35 cellular contexts compared by ENCODE assay signal in the genomic region with DNA sequence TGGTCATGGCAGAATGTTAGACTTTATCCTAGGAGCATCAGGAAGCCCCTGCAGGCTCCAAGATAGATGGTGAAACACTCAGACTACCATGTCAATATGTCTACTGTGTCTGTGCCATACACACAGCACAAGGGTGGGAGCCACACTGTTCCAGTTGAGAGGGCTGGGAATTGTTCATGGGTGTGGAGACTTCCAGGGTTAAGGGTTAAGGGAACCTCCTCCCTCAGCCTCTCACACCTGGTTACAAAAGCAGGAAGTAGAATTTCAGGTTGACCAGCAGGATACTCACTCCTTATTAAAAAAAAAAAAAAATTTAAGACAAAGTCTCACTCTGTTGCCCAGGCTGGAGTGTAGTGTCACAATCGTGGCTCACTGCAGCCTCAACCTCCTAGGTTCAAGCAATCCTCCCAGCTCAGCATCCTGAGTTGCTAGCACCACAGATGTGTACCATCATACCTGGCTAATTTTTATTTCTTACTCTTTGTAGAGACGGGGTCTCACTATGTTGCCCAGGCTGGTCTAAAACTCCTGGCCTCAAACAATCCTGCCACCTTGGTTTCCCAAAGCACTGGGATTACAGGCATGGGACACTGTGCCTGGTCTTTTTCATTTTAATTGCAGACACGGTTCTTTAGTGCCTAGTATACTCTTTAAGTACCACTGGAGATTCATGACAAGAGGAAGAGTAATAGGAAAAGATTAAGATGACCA. TPM values are rescaled to one million over a fixed set of nuclear protein-coding genes. Genes with fewer than 3 reads are reported as not detected.
DNase-seq lines count a peak whose midpoint lies in the region; ATAC-seq, FAIRE-seq and TF ChIP-seq lines count a peak whose summit lies in the region.
"Had no signal": no experiment of that assay in that cellular context is flagged by ENCODE, and none has a peak within 500 bp of the region (broad histone marks: within the 10 kb centered on the region; RNA-seq: fewer than 3 reads in every experiment).

No MANE protein-coding gene starts in this region.

- no peak; the same call in 2 of the 3 replicates for ATAC-seq in HepG2
- ATAC-seq in right lobe of liver, result no peak
- no peak for ATAC-seq in GM21528 (IDR thresholded peaks at IDR 0.05; ENCODE audit: low FRiP score, unreplicated experiment)
- ATAC-seq: activated T-cell treated with anti-CD3 and anti-CD28 coated beads, Interleukin-2, amount 50 U/mL, for 72 hours; left cardiac atrium had no signal

- H3K27ac ChIP-seq in HepG2 (ENCODE audit: extremely low read length, insufficient read depth, low read length), result no peak overlapping the region
- H3K27ac ChIP-seq in right lobe of liver, result no peak overlapping the region
- H3K27ac ChIP-seq in hepatocyte, result peak overlapping the region; percentile 91
- H3K27ac ChIP-seq in testis, result no peak overlapping the region
- no peak overlapping the region for H3K27ac ChIP-seq in vagina
- H3K27ac ChIP-seq: esophagus muscularis mucosa, sigmoid colon had no signal

- TF ChIP-seq POLR2A in HepG2 (IDR thresholded peaks at IDR 0.05; ENCODE audit: insufficient read depth in 1 of 2, low read depth in 2 of 2, low read length in 2 of 2) (no peak), right lobe of liver (IDR thresholded peaks at IDR 0.05) (no peak), testis (IDR thresholded peaks at IDR 0.05) (no peak), vagina (IDR thresholded peaks at IDR 0.05) (no peak)

- peaks cover 30% of the 10 kb centered on the region for H3K4me1 ChIP-seq in HepG2 (ENCODE audit: insufficient read depth, low read length)
- H3K4me1 ChIP-seq in right lobe of liver, result no peaks in the 10 kb centered on the region
- peaks cover 36% of the 10 kb centered on the region for H3K4me1 ChIP-seq in hepatocyte (ENCODE audit: insufficient read depth)
- no peaks in the 10 kb centered on the region for H3K4me1 ChIP-seq in testis
- peaks cover 19% of the 10 kb centered on the region for H3K4me1 ChIP-seq in vagina
- H3K4me1 ChIP-seq: esophagus muscularis mucosa, sigmoid colon, upper lobe of right lung had no signal

- no peak overlapping the region for H3K9ac ChIP-seq in HepG2 (ENCODE audit: insufficient read depth, low read depth, low read length)

- no peaks in the 10 kb centered on the region for H3K79me2 ChIP-seq in HepG2 (ENCODE audit: insufficient read depth, low read length)
- peaks cover 31% of the 10 kb centered on the region for H3K79me2 ChIP-seq in hepatocyte

- H3K9me3 ChIP-seq in HepG2 (ENCODE audit: low read length), result peaks cover 4% of the 10 kb centered on the region; the same call in 1 of the 2 replicates
- no peaks in the 10 kb centered on the region for H3K9me3 ChIP-seq in right lobe of liver
- no peaks in the 10 kb centered on the region for H3K9me3 ChIP-seq in hepatocyte (ENCODE audit: low read depth)
- H3K9me3 ChIP-seq in testis, result no peaks in the 10 kb centered on the region
- H3K9me3 ChIP-seq in vagina, result no peaks in the 10 kb centered on the region
- H3K9me3 ChIP-seq: esophagus muscularis mucosa, upper lobe of right lung had no signal

- H4K20me1 ChIP-seq in HepG2 (ENCODE audit: insufficient read depth, low read length), result no peaks in the 10 kb centered on the region
- no peaks in the 10 kb centered on the region for H4K20me1 ChIP-seq in hepatocyte (ENCODE audit: insufficient read depth, poor library complexity, severe bottlenecking)

- no peak for TF ChIP-seq CTCF in HepG2 (CRISPR knock-in tag; IDR thresholded peaks at IDR 0.05)
- no peak for TF ChIP-seq CTCF in right lobe of liver (IDR thresholded peaks at IDR 0.05)
- no peak for TF ChIP-seq CTCF in hepatocyte (IDR thresholded peaks at IDR 0.05; ENCODE audit: poor library complexity)
- no peak for TF ChIP-seq CTCF in nephron progenitor cell (IDR thresholded peaks at IDR 0.05)
- TF ChIP-seq CTCF in testis (IDR thresholded peaks at IDR 0.05), result no peak
- TF ChIP-seq CTCF in vagina (IDR thresholded peaks at IDR 0.05), result no peak

- no peaks in the 10 kb centered on the region for H3K36me3 ChIP-seq in HepG2 (replicated peaks in 1 of 2; ENCODE audit: control insufficient read depth in 1 of 2, insufficient read depth in 2 of 2, low read length in 2 of 2)
- no peaks in the 10 kb centered on the region for H3K36me3 ChIP-seq in right lobe of liver
- no peaks in the 10 kb centered on the region for H3K36me3 ChIP-seq in hepatocyte (replicated peaks; ENCODE audit: insufficient read depth, low read depth)
- no peaks in the 10 kb centered on the region for H3K36me3 ChIP-seq in testis (ENCODE audit: low read depth, missing control alignments)
- no peaks in the 10 kb centered on the region for H3K36me3 ChIP-seq in vagina
- H3K36me3 ChIP-seq: esophagus muscularis mucosa, sigmoid colon, upper lobe of right lung had no signal

- no peaks in the 10 kb centered on the region for H3K9me2 ChIP-seq in hepatocyte (replicated peaks; ENCODE audit: insufficient read depth)

- H3K4me3 Mint-ChIP-seq in nephron progenitor cell, result peak overlapping the region; percentile 64
- H3K4me3 Mint-ChIP-seq: activated CD4-positive, alpha-beta memory T cell treated with anti-CD3 and anti-CD28 coated beads for 36 hours; activated T-cell treated with anti-CD3 and anti-CD28 coated beads, Interleukin-2, amount 50 U/mL, for 72 hours; CD14-positive monocyte; dendritic cell treated with granulocyte-macrophage colony-stimulating factor and Interleukin-4, amounts not matched to agents 40 ng/mL and 50 ng/mL, for 4 days; endodermal cell; HFFc6 had no signal

- no peak overlapping the region for H3K4me3 ChIP-seq in HepG2 (replicated peaks in 1 of 3; ENCODE audit: insufficient read depth in 1 of 3, low read depth in 2 of 3, low read length in 3 of 3)
- H3K4me3 ChIP-seq in right lobe of liver, result no peak overlapping the region
- no peak overlapping the region for H3K4me3 ChIP-seq in hepatocyte
- no peak overlapping the region for H3K4me3 ChIP-seq in testis
- H3K4me3 ChIP-seq in vagina, result no peak overlapping the region
- H3K4me3 ChIP-seq: esophagus muscularis mucosa, sigmoid colon, upper lobe of right lung had no signal

- H3K4me1 Mint-ChIP-seq in nephron progenitor cell, result peaks cover 74% of the 10 kb centered on the region
- H3K4me1 Mint-ChIP-seq: CD14-positive monocyte had no signal

- FAIRE-seq in HepG2 (lab: Jason Lieb, UNC), result no peak

- WGBS in HepG2 (ENCODE audit: low lambda C conversion rate), result 46% methylated on average over 3 of the region's 3 CpGs
- 53% methylated on average over 2 of the region's 3 CpGs for WGBS in right lobe of liver (ENCODE audit: insufficient coverage, low coverage, low lambda C conversion rate, missing lambda C conversion rate)
- 55% methylated on average over 3 of the region's 3 CpGs for WGBS in hepatocyte (ENCODE audit: low lambda C conversion rate, missing lambda C conversion rate)
- 89 to 95% methylated on average over 3 of the region's 3 CpGs for WGBS in testis, 2 donors

- no peak for TF ChIP-seq RAD21 in HepG2 (CRISPR knock-in tag; IDR thresholded peaks at IDR 0.05)

- H3K36me3 Mint-ChIP-seq in nephron progenitor cell (ENCODE audit: low read depth), result peaks cover 24% of the 10 kb centered on the region
- H3K36me3 Mint-ChIP-seq: activated CD4-positive, alpha-beta memory T cell treated with anti-CD3 and anti-CD28 coated beads for 36 hours; CD14-positive monocyte had no signal

- DNase-seq in HepG2 (ENCODE audit: low spot score) (no peak), right lobe of liver (no peak), hepatocyte (ENCODE audit: low spot score) (no peak), nephron progenitor cell (no peak), testis (no peak), vagina (ENCODE audit: extremely low spot score in 2 of 2) (no peak), ecto neural progenitor cell (ENCODE audit: low spot score) (no peak)
- DNase-seq: activated CD4-positive, alpha-beta memory T cell treated with anti-CD3 and anti-CD28 coated beads for 36 hours; activated CD4-positive, alpha-beta T cell treated with anti-CD3 and anti-CD28 coated beads for 1 hour; activated T-cell treated with anti-CD3 and anti-CD28 coated beads, Interleukin-2, amount 50 U/mL, for 72 hours; central memory CD4-positive, alpha-beta T cell; DND-41; endodermal cell; foreskin fibroblast; GF-D8; HFFc6; Karpas-422; left cardiac atrium; NCI-H1417 treated with DMSO at 0.1 percent for 48 hours; NCI-H2081 treated with DMSO at 0.1 percent for 48 hours; NCI-H2227 treated with DMSO at 0.1 percent for 48 hours; NCI-H526 treated with DMSO at 0.1 percent for 48 hours; NK-92 treated with Interleukin-12 subunit alpha and Interleukin-12 subunit beta, amount 100 ng/mL, for 24 hours; posterior cingulate gyrus; Right ventricle myocardium superior; sigmoid colon; stimulated activated CD4-positive, alpha-beta T cell treated with anti-CD3 and anti-CD28 coated beads, Interleukin-4, amount 100 ng/mL, for 4 hours; T-helper 2 cell; upper lobe of right lung had no signal

- peaks cover 39% of the 10 kb centered on the region for H3K9me3 Mint-ChIP-seq in nephron progenitor cell
- H3K9me3 Mint-ChIP-seq: activated CD4-positive, alpha-beta memory T cell treated with anti-CD3 and anti-CD28 coated beads for 36 hours; activated T-cell treated with anti-CD3 and anti-CD28 coated beads, Interleukin-2, amount 50 U/mL, for 72 hours; HFFc6 had no signal

- intact Hi-C loops in HepG2 (cut with micrococcal nuclease; ENCODE audit: unreplicated experiment) (no loop called here), right lobe of liver (cut with DNase I) (no loop called here), testis (cut with DNase I; ENCODE audit: low total_unique reads) (no loop called here), vagina (cut with DNase I) (no loop called here)

- in situ Hi-C loops in HepG2 (cut with HindIII; ENCODE audit: extremely low pct_ligation_motif_present, low pct_unique_long_range_greater_than_20kb), result no loop called here

- H3K27me3 Mint-ChIP-seq in nephron progenitor cell (ENCODE audit: low read depth, poor library complexity), result no peaks in the 10 kb centered on the region
- H3K27me3 Mint-ChIP-seq: activated CD4-positive, alpha-beta memory T cell treated with anti-CD3 and anti-CD28 coated beads for 36 hours; dendritic cell treated with granulocyte-macrophage colony-stimulating factor and Interleukin-4, amounts not matched to agents 40 ng/mL and 50 ng/mL, for 4 days had no signal

- CTCF ChIA-PET in HepG2 (lab: Yijun Ruan, JAX; ENCODE audit: low intra/inter-chr PET ratio, low total read pairs), result no interaction called here

- H3K27me3 ChIP-seq in HepG2 (ENCODE audit: control insufficient read depth in 1 of 2, insufficient read depth in 2 of 2, low read length in 2 of 2), result no peaks in the 10 kb centered on the region
- no peaks in the 10 kb centered on the region for H3K27me3 ChIP-seq in right lobe of liver
- H3K27me3 ChIP-seq in hepatocyte, result no peaks in the 10 kb centered on the region
- H3K27me3 ChIP-seq in testis, result no peaks in the 10 kb centered on the region
- no peaks in the 10 kb centered on the region for H3K27me3 ChIP-seq in vagina
- H3K27me3 ChIP-seq: esophagus muscularis mucosa, sigmoid colon, upper lobe of right lung had no signal

- peak overlapping the region; percentile 99 for H3K27ac Mint-ChIP-seq in nephron progenitor cell
- H3K27ac Mint-ChIP-seq: activated CD4-positive, alpha-beta memory T cell treated with anti-CD3 and anti-CD28 coated beads for 36 hours; activated T-cell treated with anti-CD3 and anti-CD28 coated beads, Interleukin-2, amount 50 U/mL, for 72 hours; CD14-positive monocyte; dendritic cell treated with granulocyte-macrophage colony-stimulating factor and Interleukin-4, amounts not matched to agents 40 ng/mL and 50 ng/mL, for 4 days; HFFc6 had no signal

- no TSS peak for BruUV-seq in HepG2 (replicated peaks; lab: Mats Ljungman, UMichigan)

- H3K4me2 ChIP-seq in HepG2 (ENCODE audit: low read depth, low read length) (peak overlapping the region; percentile 48; the same call in 1 of the 2 replicates), hepatocyte (peak overlapping the region; percentile 69)

- no peak for TF ChIP-seq EP300 in HepG2 (IDR thresholded peaks at IDR 0.05; ENCODE audit: low read depth in 2 of 2, low read length in 2 of 2)
- TF ChIP-seq EP300 in HepG2 (CRISPR knock-in tag; IDR thresholded peaks at IDR 0.05; ENCODE audit: borderline replicate concordance), result no peak

- H2AFZ ChIP-seq in HepG2 (ENCODE audit: low read length) (no peak overlapping the region), hepatocyte (no peak overlapping the region)

- POLR2A ChIA-PET in HepG2 (lab: Yijun Ruan, JAX), result no interaction called here

RNA-seq across cellular contexts. Expression of a gene that starts 26.0 kb away (rescaled TPM):
- total RNA-seq in HepG2 (2016; rRNA removed; fragmentation: Illumina TruSeq; extraction: Trizol) (6.2 and 10.1 TPM in 2 replicates), right lobe of liver (10 to 100 TPM in 1 of 6 experiments, 1 to 10 TPM in 3, under 1 TPM in 1, not detected in 1; 0.87 to 31.2 (median 2.0) TPM), hepatocyte (21.5 and 25.1 TPM in 2 replicates), testis (under 1 TPM in 1 of 2 donors, not detected in 1; 0.43 TPM), vagina (not detected)
- total RNA-seq in HepG2 (2016; cell fraction: cytosol; rRNA removed; fragmentation: Illumina TruSeq; extraction: Trizol; ENCODE audit: low read depth), result 0.81 and 4.8 TPM in 2 replicates
- total RNA-seq in HepG2 (2016; cell fraction: insoluble cytoplasmic fraction; rRNA removed; fragmentation: Illumina TruSeq; extraction: Trizol), result 7.5 and 9.2 TPM in 2 replicates
- 2.1 and 3.2 TPM in 2 replicates for total RNA-seq in HepG2 (2016; cell fraction: membrane; rRNA removed; fragmentation: Illumina TruSeq; extraction: Trizol)
- total RNA-seq in HepG2 (2016; cell fraction: nucleus; rRNA removed; fragmentation: Illumina TruSeq; extraction: Trizol), result 4.2 and 5.9 TPM in 2 replicates
- polyA plus RNA-seq in HepG2 (2011; rRNA removed) (4.0 and 5.3 TPM in 2 replicates), hepatocyte (11.4 and 15.3 TPM in 2 replicates), testis (ENCODE audit: insufficient read depth, low read depth, low replicate concordance) (1.3 TPM)
- polyA plus RNA-seq in HepG2 (2011; cell fraction: cytosol; rRNA removed), result 4.4 and 6.7 TPM in 2 replicates
- polyA plus RNA-seq in HepG2 (2011; cell fraction: nucleus; rRNA removed), result 5.6 and 7.2 TPM in 2 replicates
- 3.1 and 14.5 TPM in 2 replicates for polyA plus RNA-seq in HepG2 (2012)
- polyA plus RNA-seq in HepG2 (2016; cell fraction: cytosol; fragmentation: Illumina TruSeq; extraction: Trizol; ENCODE audit: low read depth), result 1.6 and 2.3 TPM in 2 replicates
- polyA plus RNA-seq in HepG2 (2016; cell fraction: insoluble cytoplasmic fraction; fragmentation: Illumina TruSeq; extraction: Trizol; ENCODE audit: low read depth), result 12.6 and 14.3 TPM in 2 replicates
- 2.3 and 3.3 TPM in 2 replicates for polyA plus RNA-seq in HepG2 (2016; cell fraction: membrane; fragmentation: Illumina TruSeq; extraction: Trizol; ENCODE audit: low read depth)
- 16.6 and 18.6 TPM in 2 replicates for polyA plus RNA-seq in HepG2 (2016; cell fraction: nucleus; fragmentation: Illumina TruSeq; extraction: Trizol; ENCODE audit: insufficient read depth, low read depth)
- polyA minus RNA-seq in HepG2 (2011; rRNA and poly(A)+ RNA removed; ENCODE audit: low replicate concordance), result 3.1 TPM in 1 of 2 replicates, not detected in the other
- polyA minus RNA-seq in HepG2 (2011; cell fraction: cytosol; rRNA and poly(A)+ RNA removed), result 2.8 and 4.4 TPM in 2 replicates
- polyA minus RNA-seq in HepG2 (2011; cell fraction: nucleus; rRNA and poly(A)+ RNA removed), result 3.9 and 7.3 TPM in 2 replicates
- total RNA-seq: A172; activated CD4-positive, alpha-beta memory T cell treated with anti-CD3 and anti-CD28 coated beads for 36 hours; activated T-cell treated with anti-CD3 and anti-CD28 coated beads, Interleukin-2, amount 50 U/mL, for 72 hours; HFFc6; mammary epithelial cell had no signal
- polyA plus RNA-seq: CD14-positive monocyte, mammary epithelial cell had no signal
